1 cellular context compared by ENCODE assay signal in the genomic region with DNA sequence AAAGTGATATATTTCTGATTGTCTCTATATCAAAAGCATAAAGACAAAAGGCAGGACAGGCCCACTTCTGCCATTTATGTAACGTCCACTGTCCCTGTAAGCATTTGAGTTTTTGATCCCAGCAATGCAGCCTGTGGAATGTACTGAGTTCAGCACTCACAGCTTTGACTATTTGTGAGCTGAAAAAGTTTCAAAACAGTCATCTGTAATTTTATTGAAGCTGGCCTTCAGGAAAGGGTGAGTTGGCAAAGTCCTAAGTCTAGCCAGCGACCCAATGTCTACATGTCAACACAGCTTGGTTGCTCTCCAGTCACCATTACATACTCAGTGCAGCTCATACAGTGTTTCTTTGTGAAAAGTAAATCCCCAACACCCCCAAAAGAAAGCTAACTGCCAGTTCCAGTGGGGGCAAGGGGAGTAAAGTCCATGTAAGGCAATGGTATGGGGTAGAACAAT.
TF ChIP-seq lines count a peak whose summit lies in the region.

No MANE protein-coding gene starts in this region.

TF ChIP-seq in HepG2, 621 proteins besides CTCF, POLR2A, EP300 and RAD21 (continued from another document and continues in another):
- no peak for TF ChIP-seq HBP1 (CRISPR knock-in tag; IDR thresholded peaks at IDR 0.05; ENCODE audit: low read depth)
- no peak for TF ChIP-seq ZNF296 (CRISPR knock-in tag; conservative IDR thresholded peaks at IDR 0.05)
- TF ChIP-seq, protein P1, sequence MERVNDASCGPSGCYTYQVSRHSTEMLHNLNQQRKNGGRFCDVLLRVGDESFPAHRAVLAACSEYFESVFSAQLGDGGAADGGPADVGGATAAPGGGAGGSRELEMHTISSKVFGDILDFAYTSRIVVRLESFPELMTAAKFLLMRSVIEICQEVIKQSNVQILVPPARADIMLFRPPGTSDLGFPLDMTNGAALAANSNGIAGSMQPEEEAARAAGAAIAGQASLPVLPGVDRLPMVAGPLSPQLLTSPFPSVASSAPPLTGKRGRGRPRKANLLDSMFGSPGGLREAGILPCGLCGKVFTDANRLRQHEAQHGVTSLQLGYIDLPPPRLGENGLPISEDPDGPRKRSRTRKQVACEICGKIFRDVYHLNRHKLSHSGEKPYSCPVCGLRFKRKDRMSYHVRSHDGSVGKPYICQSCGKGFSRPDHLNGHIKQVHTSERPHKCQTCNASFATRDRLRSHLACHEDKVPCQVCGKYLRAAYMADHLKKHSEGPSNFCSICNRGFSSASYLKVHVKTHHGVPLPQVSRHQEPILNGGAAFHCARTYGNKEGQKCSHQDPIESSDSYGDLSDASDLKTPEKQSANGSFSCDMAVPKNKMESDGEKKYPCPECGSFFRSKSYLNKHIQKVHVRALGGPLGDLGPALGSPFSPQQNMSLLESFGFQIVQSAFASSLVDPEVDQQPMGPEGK (CRISPR knock-in tag; IDR thresholded peaks at IDR 0.05): peak; percentile 97
- TF ChIP-seq YEATS4 (CRISPR knock-in tag; IDR thresholded peaks at IDR 0.05; ENCODE audit: borderline replicate concordance): peak; percentile 60; the same call in 1 of the 2 replicates
- TF ChIP-seq, protein P2, sequence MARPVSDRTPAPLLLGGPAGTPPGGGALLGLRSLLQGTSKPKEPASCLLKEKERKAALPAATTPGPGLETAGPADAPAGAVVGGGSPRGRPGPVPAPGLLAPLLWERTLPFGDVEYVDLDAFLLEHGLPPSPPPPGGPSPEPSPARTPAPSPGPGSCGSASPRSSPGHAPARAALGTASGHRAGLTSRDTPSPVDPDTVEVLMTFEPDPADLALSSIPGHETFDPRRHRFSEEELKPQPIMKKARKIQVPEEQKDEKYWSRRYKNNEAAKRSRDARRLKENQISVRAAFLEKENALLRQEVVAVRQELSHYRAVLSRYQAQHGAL (CRISPR knock-in tag; IDR thresholded peaks at IDR 0.05; ENCODE audit: not compliant biosample characterization): no peak
- TF ChIP-seq, protein P3, sequence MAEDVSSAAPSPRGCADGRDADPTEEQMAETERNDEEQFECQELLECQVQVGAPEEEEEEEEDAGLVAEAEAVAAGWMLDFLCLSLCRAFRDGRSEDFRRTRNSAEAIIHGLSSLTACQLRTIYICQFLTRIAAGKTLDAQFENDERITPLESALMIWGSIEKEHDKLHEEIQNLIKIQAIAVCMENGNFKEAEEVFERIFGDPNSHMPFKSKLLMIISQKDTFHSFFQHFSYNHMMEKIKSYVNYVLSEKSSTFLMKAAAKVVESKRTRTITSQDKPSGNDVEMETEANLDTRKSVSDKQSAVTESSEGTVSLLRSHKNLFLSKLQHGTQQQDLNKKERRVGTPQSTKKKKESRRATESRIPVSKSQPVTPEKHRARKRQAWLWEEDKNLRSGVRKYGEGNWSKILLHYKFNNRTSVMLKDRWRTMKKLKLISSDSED (CRISPR knock-in tag; IDR thresholded peaks at IDR 0.05): no peak
- no peak for TF ChIP-seq PCBP1 (IDR thresholded peaks at IDR 0.05; ENCODE audit: borderline replicate concordance, low read depth, low read length)
- TF ChIP-seq, protein P4, sequence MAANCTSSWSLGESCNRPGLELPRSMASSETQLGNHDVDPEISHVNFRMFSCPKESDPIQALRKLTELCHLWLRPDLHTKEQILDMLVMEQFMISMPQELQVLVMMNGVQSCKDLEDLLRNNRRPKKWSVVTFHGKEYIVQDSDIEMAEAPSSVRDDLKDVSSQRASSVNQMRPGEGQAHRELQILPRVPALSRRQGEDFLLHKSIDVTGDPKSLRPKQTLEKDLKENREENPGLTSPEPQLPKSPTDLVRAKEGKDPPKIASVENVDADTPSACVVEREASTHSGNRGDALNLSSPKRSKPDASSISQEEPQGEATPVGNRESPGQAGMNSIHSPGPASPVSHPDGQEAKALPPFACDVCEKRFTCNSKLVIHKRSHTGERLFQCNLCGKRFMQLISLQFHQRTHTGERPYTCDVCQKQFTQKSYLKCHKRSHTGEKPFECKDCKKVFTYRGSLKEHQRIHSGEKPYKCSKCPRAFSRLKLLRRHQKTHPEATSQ (CRISPR knock-in tag; IDR thresholded peaks at IDR 0.05; ENCODE audit: borderline replicate concordance): peak; percentile 66; the same call in 1 of the 2 replicates
- TF ChIP-seq CBX2 (IDR thresholded peaks at IDR 0.05; ENCODE audit: low read depth, low read length): no peak
- no peak for TF ChIP-seq CBX2 (CRISPR knock-in tag; IDR thresholded peaks at IDR 0.05; ENCODE audit: low read depth)
- 0 out of 2 replicates have a peak, but pooled peaks have one; percentile 16 for TF ChIP-seq KDM4B (CRISPR knock-in tag; IDR thresholded peaks at IDR 0.05)
- no peak for TF ChIP-seq ZMAT3 (CRISPR knock-in tag; conservative IDR thresholded peaks at IDR 0.05)
- TF ChIP-seq BCL3 (CRISPR knock-in tag; IDR thresholded peaks at IDR 0.05): no peak
- no peak for TF ChIP-seq AHR (CRISPR knock-in tag; IDR thresholded peaks at IDR 0.05)
- TF ChIP-seq, protein P5, sequence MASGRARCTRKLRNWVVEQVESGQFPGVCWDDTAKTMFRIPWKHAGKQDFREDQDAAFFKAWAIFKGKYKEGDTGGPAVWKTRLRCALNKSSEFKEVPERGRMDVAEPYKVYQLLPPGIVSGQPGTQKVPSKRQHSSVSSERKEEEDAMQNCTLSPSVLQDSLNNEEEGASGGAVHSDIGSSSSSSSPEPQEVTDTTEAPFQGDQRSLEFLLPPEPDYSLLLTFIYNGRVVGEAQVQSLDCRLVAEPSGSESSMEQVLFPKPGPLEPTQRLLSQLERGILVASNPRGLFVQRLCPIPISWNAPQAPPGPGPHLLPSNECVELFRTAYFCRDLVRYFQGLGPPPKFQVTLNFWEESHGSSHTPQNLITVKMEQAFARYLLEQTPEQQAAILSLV (CRISPR knock-in tag; IDR thresholded peaks at IDR 0.05; ENCODE audit: borderline replicate concordance): no peak
- TF ChIP-seq, protein P6, sequence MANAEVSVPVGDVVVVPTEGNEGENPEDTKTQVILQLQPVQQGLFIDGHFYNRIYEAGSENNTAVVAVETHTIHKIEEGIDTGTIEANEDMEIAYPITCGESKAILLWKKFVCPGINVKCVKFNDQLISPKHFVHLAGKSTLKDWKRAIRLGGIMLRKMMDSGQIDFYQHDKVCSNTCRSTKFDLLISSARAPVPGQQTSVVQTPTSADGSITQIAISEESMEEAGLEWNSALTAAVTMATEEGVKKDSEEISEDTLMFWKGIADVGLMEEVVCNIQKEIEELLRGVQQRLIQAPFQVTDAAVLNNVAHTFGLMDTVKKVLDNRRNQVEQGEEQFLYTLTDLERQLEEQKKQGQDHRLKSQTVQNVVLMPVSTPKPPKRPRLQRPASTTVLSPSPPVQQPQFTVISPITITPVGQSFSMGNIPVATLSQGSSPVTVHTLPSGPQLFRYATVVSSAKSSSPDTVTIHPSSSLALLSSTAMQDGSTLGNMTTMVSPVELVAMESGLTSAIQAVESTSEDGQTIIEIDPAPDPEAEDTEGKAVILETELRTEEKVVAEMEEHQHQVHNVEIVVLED (CRISPR knock-in tag; IDR thresholded peaks at IDR 0.05; ENCODE audit: borderline replicate concordance): no peak
- TF ChIP-seq ZNF775 (CRISPR knock-in tag; IDR thresholded peaks at IDR 0.05; ENCODE audit: borderline replicate concordance): no peak
- TF ChIP-seq ATF2 (CRISPR knock-in tag; IDR thresholded peaks at IDR 0.05): no peak
- TF ChIP-seq CCAR2 (optimal IDR thresholded peaks at IDR 0.05; ENCODE audit: low read depth, low read length): no peak
- TF ChIP-seq PHF5A (CRISPR knock-in tag; IDR thresholded peaks at IDR 0.05; ENCODE audit: low read depth, unreplicated experiment): peak; percentile 57
- no peak for TF ChIP-seq ZNF747 (CRISPR knock-in tag; IDR thresholded peaks at IDR 0.05; ENCODE audit: borderline replicate concordance)
- TF ChIP-seq ZNF3 (CRISPR knock-in tag; IDR thresholded peaks at IDR 0.05): no peak
- TF ChIP-seq RELA (CRISPR knock-in tag; IDR thresholded peaks at IDR 0.05): no peak
- no peak for TF ChIP-seq MATR3 (CRISPR knock-in tag; IDR thresholded peaks at IDR 0.05)
- TF ChIP-seq NR0B2 (CRISPR knock-in tag; IDR thresholded peaks at IDR 0.05): no peak
- TF ChIP-seq KLF11 (CRISPR knock-in tag; IDR thresholded peaks at IDR 0.05): no peak
- TF ChIP-seq, protein P7, sequence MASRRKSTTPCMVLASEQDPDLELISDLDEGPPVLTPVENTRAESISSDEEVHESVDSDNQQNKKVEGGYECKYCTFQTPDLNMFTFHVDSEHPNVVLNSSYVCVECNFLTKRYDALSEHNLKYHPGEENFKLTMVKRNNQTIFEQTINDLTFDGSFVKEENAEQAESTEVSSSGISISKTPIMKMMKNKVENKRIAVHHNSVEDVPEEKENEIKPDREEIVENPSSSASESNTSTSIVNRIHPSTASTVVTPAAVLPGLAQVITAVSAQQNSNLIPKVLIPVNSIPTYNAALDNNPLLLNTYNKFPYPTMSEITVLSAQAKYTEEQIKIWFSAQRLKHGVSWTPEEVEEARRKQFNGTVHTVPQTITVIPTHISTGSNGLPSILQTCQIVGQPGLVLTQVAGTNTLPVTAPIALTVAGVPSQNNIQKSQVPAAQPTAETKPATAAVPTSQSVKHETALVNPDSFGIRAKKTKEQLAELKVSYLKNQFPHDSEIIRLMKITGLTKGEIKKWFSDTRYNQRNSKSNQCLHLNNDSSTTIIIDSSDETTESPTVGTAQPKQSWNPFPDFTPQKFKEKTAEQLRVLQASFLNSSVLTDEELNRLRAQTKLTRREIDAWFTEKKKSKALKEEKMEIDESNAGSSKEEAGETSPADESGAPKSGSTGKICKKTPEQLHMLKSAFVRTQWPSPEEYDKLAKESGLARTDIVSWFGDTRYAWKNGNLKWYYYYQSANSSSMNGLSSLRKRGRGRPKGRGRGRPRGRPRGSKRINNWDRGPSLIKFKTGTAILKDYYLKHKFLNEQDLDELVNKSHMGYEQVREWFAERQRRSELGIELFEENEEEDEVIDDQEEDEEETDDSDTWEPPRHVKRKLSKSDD (CRISPR knock-in tag; IDR thresholded peaks at IDR 0.05; ENCODE audit: low read depth): 0 out of 2 replicates have a peak, but pooled peaks have one; percentile 20
- TF ChIP-seq GATAD2A (CRISPR knock-in tag; IDR thresholded peaks at IDR 0.05): peak; percentile 79
- no peak for TF ChIP-seq ZNF703 (CRISPR knock-in tag; IDR thresholded peaks at IDR 0.05; ENCODE audit: borderline replicate concordance)
- no peak for TF ChIP-seq NR3C1 (CRISPR knock-in tag; IDR thresholded peaks at IDR 0.05)
- TF ChIP-seq, protein P8, sequence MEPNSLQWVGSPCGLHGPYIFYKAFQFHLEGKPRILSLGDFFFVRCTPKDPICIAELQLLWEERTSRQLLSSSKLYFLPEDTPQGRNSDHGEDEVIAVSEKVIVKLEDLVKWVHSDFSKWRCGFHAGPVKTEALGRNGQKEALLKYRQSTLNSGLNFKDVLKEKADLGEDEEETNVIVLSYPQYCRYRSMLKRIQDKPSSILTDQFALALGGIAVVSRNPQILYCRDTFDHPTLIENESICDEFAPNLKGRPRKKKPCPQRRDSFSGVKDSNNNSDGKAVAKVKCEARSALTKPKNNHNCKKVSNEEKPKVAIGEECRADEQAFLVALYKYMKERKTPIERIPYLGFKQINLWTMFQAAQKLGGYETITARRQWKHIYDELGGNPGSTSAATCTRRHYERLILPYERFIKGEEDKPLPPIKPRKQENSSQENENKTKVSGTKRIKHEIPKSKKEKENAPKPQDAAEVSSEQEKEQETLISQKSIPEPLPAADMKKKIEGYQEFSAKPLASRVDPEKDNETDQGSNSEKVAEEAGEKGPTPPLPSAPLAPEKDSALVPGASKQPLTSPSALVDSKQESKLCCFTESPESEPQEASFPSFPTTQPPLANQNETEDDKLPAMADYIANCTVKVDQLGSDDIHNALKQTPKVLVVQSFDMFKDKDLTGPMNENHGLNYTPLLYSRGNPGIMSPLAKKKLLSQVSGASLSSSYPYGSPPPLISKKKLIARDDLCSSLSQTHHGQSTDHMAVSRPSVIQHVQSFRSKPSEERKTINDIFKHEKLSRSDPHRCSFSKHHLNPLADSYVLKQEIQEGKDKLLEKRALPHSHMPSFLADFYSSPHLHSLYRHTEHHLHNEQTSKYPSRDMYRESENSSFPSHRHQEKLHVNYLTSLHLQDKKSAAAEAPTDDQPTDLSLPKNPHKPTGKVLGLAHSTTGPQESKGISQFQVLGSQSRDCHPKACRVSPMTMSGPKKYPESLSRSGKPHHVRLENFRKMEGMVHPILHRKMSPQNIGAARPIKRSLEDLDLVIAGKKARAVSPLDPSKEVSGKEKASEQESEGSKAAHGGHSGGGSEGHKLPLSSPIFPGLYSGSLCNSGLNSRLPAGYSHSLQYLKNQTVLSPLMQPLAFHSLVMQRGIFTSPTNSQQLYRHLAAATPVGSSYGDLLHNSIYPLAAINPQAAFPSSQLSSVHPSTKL (CRISPR knock-in tag; IDR thresholded peaks at IDR 0.05): peak; percentile 88
- no peak for TF ChIP-seq CENPT (CRISPR knock-in tag; IDR thresholded peaks at IDR 0.05; ENCODE audit: low read depth)
- TF ChIP-seq BHLHE40 (IDR thresholded peaks at IDR 0.05; ENCODE audit: low read length): no peak
- no peak for TF ChIP-seq ZNF790 (CRISPR knock-in tag; IDR thresholded peaks at IDR 0.05; ENCODE audit: borderline replicate concordance)
- no peak for TF ChIP-seq RFX1 (IDR thresholded peaks at IDR 0.05)
- TF ChIP-seq ZNF605 (CRISPR knock-in tag; IDR thresholded peaks at IDR 0.05): no peak
